Comparison of ENCODE assay signal across 19 cellular contexts in the genomic region with DNA sequence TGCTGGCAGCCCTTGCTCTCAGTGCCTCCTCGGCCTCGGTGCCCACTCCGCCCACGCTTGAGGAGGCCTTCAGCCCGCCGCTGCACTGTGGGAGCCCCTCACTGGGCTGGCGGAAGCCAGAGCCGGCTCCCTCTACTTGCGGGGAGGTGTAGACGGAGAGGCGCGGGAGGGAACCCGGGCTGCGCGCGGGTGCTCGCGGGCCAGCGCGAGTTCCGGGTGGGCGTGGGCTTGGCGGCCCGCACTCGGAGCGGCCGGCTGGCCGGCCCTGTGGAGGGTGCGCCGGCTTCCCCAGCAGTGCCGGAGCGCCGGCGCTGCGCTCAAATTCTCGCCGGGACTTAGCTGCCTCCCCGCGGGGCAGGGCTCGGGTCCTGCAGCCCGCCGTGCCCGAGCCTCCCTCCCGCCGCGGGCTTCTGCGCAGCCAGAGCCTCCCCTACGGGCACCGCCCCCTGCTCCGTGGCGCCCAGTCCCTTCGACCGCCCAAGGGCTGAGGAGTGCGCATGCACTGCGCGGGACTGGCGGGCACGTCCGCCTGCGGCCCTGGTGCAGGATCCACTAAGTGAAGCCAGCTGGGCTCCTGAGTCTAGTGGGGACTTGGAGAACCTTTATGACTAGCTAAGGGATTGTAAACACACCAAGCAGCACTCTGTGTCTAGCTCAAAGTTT.
A peak's percentile ranks its signal among the peaks of the same experiment; 100 is the strongest.
DNase-seq lines count a peak whose midpoint lies in the region; ATAC-seq, FAIRE-seq and TF ChIP-seq lines count a peak whose summit lies in the region.
"Had no signal": no experiment of that assay in that cellular context is flagged by ENCODE, and none has a peak within 500 bp of the region (broad histone marks: within the 10 kb centered on the region; RNA-seq: fewer than 3 reads in every experiment).

No MANE protein-coding gene starts in this region.

- no peak overlapping the region for H2BK20ac ChIP-seq in H1 (ENCODE audit: low read length)

- H3K4me3 ChIP-seq in H1 (ENCODE audit: extremely low read depth in 1 of 4, insufficient read depth in 2 of 4, low read depth in 3 of 4, low read length in 4 of 4) (no peak overlapping the region; a peak in 1 of 8 replicates), trophoblast cell (ENCODE audit: low read depth, low read length) (no peak overlapping the region)
- H3K4me3 ChIP-seq: adrenal gland, thyroid gland had no signal

- TF ChIP-seq CTCF in H1 (IDR thresholded peaks at IDR 0.05; ENCODE audit: control extremely low read depth in 1 of 3, insufficient read depth in 1 of 3, low read depth in 1 of 3, low read length in 3 of 3), result no peak

- no peaks in the 10 kb centered on the region for H3K27me3 Mint-ChIP-seq in activated T-helper 2 cell treated with anti-CD3 and anti-CD28 coated beads, Interferon-gamma antibody, Interleukin-2, Interleukin-4, amounts not matched to agents 10 μg/mL and 5 μg/mL and 100 μg/mL, durations not matched to agents 14 hours and 24 hours and 36 hours (ENCODE audit: low read depth)

- H3K4me1 ChIP-seq in H1 (replicated peaks in 1 of 4; ENCODE audit: control insufficient read depth in 3 of 4, insufficient read depth in 4 of 4, low read length in 3 of 4) (peaks cover 0 to 4% (median 2%) of the 10 kb centered on the region in 4 experiments; a peak in 2 of 7 replicates), trophoblast cell (ENCODE audit: control insufficient read depth in 1 of 2, insufficient read depth in 2 of 2, low read length in 2 of 2) (no peaks in the 10 kb centered on the region)
- H3K4me1 ChIP-seq: adrenal gland, foreskin keratinocyte, thyroid gland had no signal

- H3K23me2 ChIP-seq in H1 (ENCODE audit: low read depth, low read length), result no peaks in the 10 kb centered on the region

- H3K27me3 ChIP-seq in H1 (replicated peaks in 1 of 4; ENCODE audit: control insufficient read depth in 3 of 4, extremely low read depth in 1 of 4, insufficient read depth in 3 of 4, low read length in 3 of 4) (no peaks in the 10 kb centered on the region), trophoblast cell (ENCODE audit: insufficient read depth, low read length) (no peaks in the 10 kb centered on the region)
- H3K27me3 ChIP-seq: adrenal gland, foreskin keratinocyte, thyroid gland had no signal

- intact Hi-C loops in activated T-helper 2 cell treated with anti-CD3 and anti-CD28 coated beads, Interferon-gamma antibody, Interleukin-2, Interleukin-4, amounts not matched to agents 10 μg/mL and 5 μg/mL and 100 μg/mL, durations not matched to agents 14 hours and 24 hours and 36 hours (cut with micrococcal nuclease), result no loop called here

- H3K23ac ChIP-seq in H1 (ENCODE audit: insufficient read length), result no peak overlapping the region
- no peak overlapping the region for H3K23ac ChIP-seq in trophoblast cell (ENCODE audit: low read length)

- no peak overlapping the region for H3K4me3 Mint-ChIP-seq in activated T-helper 2 cell treated with anti-CD3 and anti-CD28 coated beads, Interferon-gamma antibody, Interleukin-2, Interleukin-4, amounts not matched to agents 10 μg/mL and 5 μg/mL and 100 μg/mL, durations not matched to agents 14 hours and 24 hours and 36 hours (ENCODE audit: low read depth)
- H3K4me3 Mint-ChIP-seq: nephron had no signal

- peak; percentile 75 for DNase-seq in NCI-H748 (lab: John Stamatoyannopoulos, UW; ENCODE audit: unreplicated experiment)
- no peak for DNase-seq in NCI-H748 treated with DMSO at 0.1 percent for 48 hours (lab: John Stamatoyannopoulos, UW)
- peak; percentile 69 for DNase-seq in HT1080 (ENCODE audit: low read depth)
- no peak for DNase-seq in H1 (ENCODE audit: low read depth in 1 of 2, low spot score in 2 of 2)
- peak; percentile 58 to 81 for DNase-seq in trophoblast cell
- DNase-seq in activated T-helper 2 cell treated with anti-CD3 and anti-CD28 coated beads, Interferon-gamma antibody, Interleukin-2, Interleukin-4, amounts not matched to agents 10 μg/mL and 5 μg/mL and 100 μg/mL, durations not matched to agents 14 hours and 24 hours and 36 hours (ENCODE audit: low spot score), result no peak
- DNase-seq in NOMO-1 treated with DMSO at 0.1 percent for 48 hours (lab: John Stamatoyannopoulos, UW; ENCODE audit: unreplicated experiment), result no peak
- DNase-seq: Calu3, foreskin keratinocyte, HCEC 1CT, kidney glomerular epithelial cell, NCI-H1417, NCI-H526 had no signal

- H2BK5ac ChIP-seq in H1 (ENCODE audit: low read depth, low read length) (no peak overlapping the region), trophoblast cell (ENCODE audit: low read depth, low read length, poor library complexity) (no peak overlapping the region)

- H3K9me3 Mint-ChIP-seq in activated T-helper 2 cell treated with anti-CD3 and anti-CD28 coated beads, Interferon-gamma antibody, Interleukin-2, Interleukin-4, amounts not matched to agents 10 μg/mL and 5 μg/mL and 100 μg/mL, durations not matched to agents 14 hours and 24 hours and 36 hours, result no peaks in the 10 kb centered on the region
- H3K9me3 Mint-ChIP-seq: nephron had no signal

- H3K4me2 ChIP-seq in H1 (ENCODE audit: insufficient read depth in 1 of 2, low read depth in 2 of 2, low read length in 2 of 2) (no peak overlapping the region), trophoblast cell (ENCODE audit: low read length) (no peak overlapping the region)

- H3K4ac ChIP-seq in H1 (replicated peaks; ENCODE audit: insufficient read length, low read depth, low read length) (no peak overlapping the region), trophoblast cell (ENCODE audit: low read depth, low read length) (no peak overlapping the region)

- no peak for ATAC-seq in GM21576 (IDR thresholded peaks at IDR 0.05; ENCODE audit: unreplicated experiment)
- ATAC-seq: foreskin keratinocyte had no signal

- TF ChIP-seq EP300 in H1 (IDR thresholded peaks at IDR 0.05; ENCODE audit: borderline replicate concordance in 1 of 2, low read depth in 2 of 2, low read length in 2 of 2), result no peak

- H4K91ac ChIP-seq in H1 (replicated peaks; ENCODE audit: insufficient read length, low read length) (no peak overlapping the region), trophoblast cell (ENCODE audit: low read depth, low read length) (no peak overlapping the region)

- H3K18ac ChIP-seq in H1 (ENCODE audit: extremely low read depth, low read length), result no peak overlapping the region
- no peak overlapping the region for H3K18ac ChIP-seq in trophoblast cell (ENCODE audit: low read length)

- H3K79me1 ChIP-seq in H1 (ENCODE audit: low read depth, low read length) (no peaks in the 10 kb centered on the region), trophoblast cell (ENCODE audit: low read length) (no peaks in the 10 kb centered on the region)

- H2BK12ac ChIP-seq in H1 (ENCODE audit: low read depth, low read length), result no peak overlapping the region
- H2BK12ac ChIP-seq in trophoblast cell (ENCODE audit: low read length), result no peak overlapping the region

- H3K36me3 ChIP-seq in H1 (ENCODE audit: control insufficient read depth in 2 of 4, insufficient read depth in 4 of 4, low read length in 3 of 4) (peaks cover 0 to 5% (median 0%) of the 10 kb centered on the region in 4 experiments; a peak in 1 of 8 replicates), trophoblast cell (ENCODE audit: control insufficient read depth in 1 of 2, insufficient read depth in 2 of 2, low read length in 2 of 2) (no peaks in the 10 kb centered on the region)
- H3K36me3 ChIP-seq: adrenal gland, thyroid gland had no signal

- H3K27ac ChIP-seq in H1 (ENCODE audit: low read depth, low read length) (no peak overlapping the region), trophoblast cell (ENCODE audit: low read depth, low read length) (no peak overlapping the region)
- H3K27ac ChIP-seq: adrenal gland, foreskin keratinocyte, thyroid gland had no signal

- 95% methylated on average over 48 of the region's 60 CpGs; no CpG with 5 or more reads in 1 of the 2 experiments for WGBS in H1 (ENCODE audit: extremely low coverage in 1 of 2, insufficient coverage in 1 of 2, insufficient read length in 1 of 2, insufficient replicate concordance in 2 of 2, low coverage in 1 of 2, low lambda C conversion rate in 2 of 2, missing lambda C conversion rate in 1 of 2), 2 experiments
- no CpG with 5 or more reads among the region's 60 CpGs for whole genome bisulfite sequencing in trophoblast cell (ENCODE audit: extremely low coverage, insufficient coverage, insufficient read length)

- TF ChIP-seq POLR2A in H1 (IDR thresholded peaks at IDR 0.05; ENCODE audit: control extremely low read depth in 1 of 2, low read depth in 2 of 2, low read length in 2 of 2), result no peak

- H2AFZ ChIP-seq in H1 (ENCODE audit: low read length) (no peak overlapping the region), trophoblast cell (ENCODE audit: insufficient read depth, low read length, poor library complexity) (no peak overlapping the region)

- H3K4me1 Mint-ChIP-seq in activated T-helper 2 cell treated with anti-CD3 and anti-CD28 coated beads, Interferon-gamma antibody, Interleukin-2, Interleukin-4, amounts not matched to agents 10 μg/mL and 5 μg/mL and 100 μg/mL, durations not matched to agents 14 hours and 24 hours and 36 hours (ENCODE audit: low read depth), result no peaks in the 10 kb centered on the region
- H3K4me1 Mint-ChIP-seq: nephron had no signal

- H4K5ac ChIP-seq in H1 (ENCODE audit: insufficient read length, low read depth, low read length), result no peak overlapping the region

- 0 out of 2 replicates have a peak overlapping the region, but pooled peaks have one; percentile 1 for H4K8ac ChIP-seq in H1 (ENCODE audit: extremely low read depth, insufficient read depth, low read length)
- H4K8ac ChIP-seq in trophoblast cell (ENCODE audit: low read depth, low read length), result no peak overlapping the region

- H3K9me3 ChIP-seq in H1 (ENCODE audit: insufficient read depth in 2 of 2, low read depth in 1 of 2, low read length in 1 of 2) (peaks cover 0 to 6% of the 10 kb centered on the region in 2 experiments; a peak in 1 of 4 replicates), trophoblast cell (ENCODE audit: insufficient read depth, low read depth, low read length) (no peaks in the 10 kb centered on the region)
- H3K9me3 ChIP-seq: adrenal gland, thyroid gland had no signal

- no peak overlapping the region for H3K56ac ChIP-seq in H1 (replicated peaks; ENCODE audit: insufficient read length, low read depth, low read length)

- H2AK5ac ChIP-seq in H1 (ENCODE audit: low read depth, low read length), result no peak overlapping the region
- H2AK5ac ChIP-seq in trophoblast cell (ENCODE audit: low read length), result no peak overlapping the region

- no peak overlapping the region for H3K27ac Mint-ChIP-seq in activated T-helper 2 cell treated with anti-CD3 and anti-CD28 coated beads, Interferon-gamma antibody, Interleukin-2, Interleukin-4, amounts not matched to agents 10 μg/mL and 5 μg/mL and 100 μg/mL, durations not matched to agents 14 hours and 24 hours and 36 hours
- H3K27ac Mint-ChIP-seq: nephron had no signal

- POLR2A ChIA-PET in H1 (lab: Charles Lee; ENCODE audit: partially characterized antibody), result interaction anchor here (0.7 to 1.2 kb wide), 2 partner anchors 9 to 147 kb away, joined by 3 read pairs; no protein-coding TSS in a partner anchor

- FAIRE-seq in H1 (lab: Jason Lieb, UNC), result no peak
- FAIRE-seq: A204.1, TTC549 had no signal

- H2BK15ac ChIP-seq in H1 (ENCODE audit: low read length), result no peak overlapping the region

- H3K14ac ChIP-seq in H1 (ENCODE audit: insufficient read length), result no peak overlapping the region
- no peak overlapping the region for H3K14ac ChIP-seq in trophoblast cell (ENCODE audit: low read length)

- TF ChIP-seq RAD21 in H1 (IDR thresholded peaks at IDR 0.05 in 1 of 2, conservative IDR thresholded peaks at IDR 0.05 in 1 of 2; ENCODE audit: low read depth in 2 of 2, low read length in 2 of 2), result no peak

- H2BK120ac ChIP-seq in H1 (replicated peaks; ENCODE audit: low read depth, low read length) (no peak overlapping the region), trophoblast cell (ENCODE audit: insufficient read depth, low read length, poor library complexity) (no peak overlapping the region)

- no peaks in the 10 kb centered on the region for H4K20me1 ChIP-seq in H1 (replicated peaks in 1 of 2; ENCODE audit: control insufficient read depth in 1 of 2, insufficient read depth in 2 of 2, low read length in 2 of 2)

- CTCF ChIA-PET in H1 (lab: Charles Lee; ENCODE audit: partially characterized antibody), result interaction anchor here (0.7 to 1.2 kb wide), 2 partner anchors 183 to 369 kb away, joined by 3 to 4 read pairs; no protein-coding TSS in a partner anchor

- H4K12ac ChIP-seq in trophoblast cell (ENCODE audit: low read depth, low read length), result no peak overlapping the region

- H3K9ac ChIP-seq in H1 (replicated peaks in 1 of 4; ENCODE audit: extremely low read depth in 1 of 4, low read depth in 3 of 4, low read length in 3 of 4), result no peak overlapping the region
- H3K9ac ChIP-seq in trophoblast cell (ENCODE audit: low read length), result no peak overlapping the region

- H3K79me2 ChIP-seq in H1 (ENCODE audit: control insufficient read depth in 1 of 2, insufficient read depth in 2 of 2, low read length in 2 of 2) (no peaks in the 10 kb centered on the region), trophoblast cell (ENCODE audit: control insufficient read depth, insufficient read depth, low read length, poor library complexity) (no peaks in the 10 kb centered on the region)

- no peaks in the 10 kb centered on the region for H3K36me3 Mint-ChIP-seq in activated T-helper 2 cell treated with anti-CD3 and anti-CD28 coated beads, Interferon-gamma antibody, Interleukin-2, Interleukin-4, amounts not matched to agents 10 μg/mL and 5 μg/mL and 100 μg/mL, durations not matched to agents 14 hours and 24 hours and 36 hours (ENCODE audit: low read depth)

Comparison
In these comparisons a context has a peak if more than half of its experiments do, and no peak if none do; other contexts are left out.
1. DNase-seq: peak in NCI-H748 (single experiment), HT1080 (single experiment) and trophoblast cell (2 of 2); none in NCI-H748 treated with DMSO at 0.1 percent for 48 hours (single experiment), H1 (0 of 2), activated T-helper 2 cell treated with anti-CD3 and anti-CD28 coated beads, Interferon-gamma antibody, Interleukin-2, Interleukin-4, amounts not matched to agents 10 μg/mL and 5 μg/mL and 100 μg/mL, durations not matched to agents 14 hours and 24 hours and 36 hours (single experiment) and NOMO-1 treated with DMSO at 0.1 percent for 48 hours (single experiment).